Comparison of ENCODE assay signal across 2 cellular contexts in the genomic region with DNA sequence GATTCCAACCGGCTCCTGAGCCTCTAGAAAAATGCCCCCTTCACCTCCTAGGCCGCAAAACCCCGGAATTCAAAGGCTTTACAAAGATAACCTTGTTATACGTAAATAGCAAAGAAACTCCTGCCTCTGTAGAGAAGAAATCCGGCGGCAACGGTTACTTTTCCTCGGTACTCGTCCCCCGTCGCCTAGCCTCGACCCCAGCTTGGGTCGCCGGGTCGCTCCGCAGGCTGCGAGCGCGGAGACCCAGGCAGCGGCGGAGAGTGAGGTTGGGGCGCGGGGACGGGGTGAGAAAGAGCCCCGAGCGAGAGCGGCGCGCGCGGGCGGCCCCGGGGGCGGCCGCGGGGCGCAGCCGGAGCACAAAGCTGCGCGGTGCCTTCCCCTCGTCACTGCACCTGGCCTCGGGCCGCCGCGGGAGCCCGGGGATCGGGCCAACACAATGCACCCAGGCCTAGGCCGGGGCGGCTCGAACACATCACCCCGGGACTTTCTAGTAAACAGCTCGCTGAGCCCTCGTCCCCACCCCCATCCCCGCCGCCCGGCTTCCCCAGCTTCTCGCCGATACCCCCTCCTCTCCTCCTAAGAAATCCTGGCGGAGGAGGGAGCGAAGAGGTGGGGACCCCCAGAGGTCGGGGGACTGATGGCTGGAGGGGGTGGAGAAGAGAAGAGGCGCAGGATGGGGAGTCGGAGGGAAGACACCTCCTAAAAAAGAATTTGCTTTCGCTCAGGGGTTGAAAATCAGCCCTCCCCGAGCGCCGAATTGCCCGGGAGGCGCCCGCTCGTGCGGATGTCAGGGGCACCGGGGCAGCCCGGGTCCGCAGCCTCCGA.
TF ChIP-seq lines count a peak whose summit lies in the region.

No MANE protein-coding gene starts in this region.

TF ChIP-seq in IMR-90, 13 proteins besides CTCF, POLR2A, EP300 and RAD21:
- TF ChIP-seq RCOR1 (IDR thresholded peaks at IDR 0.05; ENCODE audit: insufficient replicate concordance, low read length) (no peak), CHD1 (IDR thresholded peaks at IDR 0.05; ENCODE audit: low read depth, low read length) (no peak), ELK1 (IDR thresholded peaks at IDR 0.05; ENCODE audit: borderline replicate concordance, low read depth, low read length) (no peak), RFX5 (IDR thresholded peaks at IDR 0.05; ENCODE audit: low read depth, low read length) (no peak), FOS (IDR thresholded peaks at IDR 0.05; ENCODE audit: low read depth, low read length) (no peak), USF2 (IDR thresholded peaks at IDR 0.05; ENCODE audit: low read depth, low read length) (no peak), BHLHE40 (IDR thresholded peaks at IDR 0.05; ENCODE audit: low read depth, low read length) (no peak)

TF ChIP-seq in HepG2, 621 proteins besides CTCF, POLR2A, EP300 and RAD21:
- TF ChIP-seq KDM2A (CRISPR knock-in tag; IDR thresholded peaks at IDR 0.05; ENCODE audit: borderline replicate concordance, low read depth) (no peak), TFE3 (CRISPR knock-in tag; IDR thresholded peaks at IDR 0.05) (no peak), ZSCAN30 (CRISPR knock-in tag; IDR thresholded peaks at IDR 0.05) (no peak), FOXJ3 (CRISPR knock-in tag; IDR thresholded peaks at IDR 0.05; ENCODE audit: borderline replicate concordance) (no peak), ZNF563 (CRISPR knock-in tag; IDR thresholded peaks at IDR 0.05) (no peak), HBP1 (CRISPR knock-in tag; IDR thresholded peaks at IDR 0.05; ENCODE audit: low read depth) (no peak), ZNF619 (CRISPR knock-in tag; IDR thresholded peaks at IDR 0.05) (no peak)
- TF ChIP-seq, protein P1, sequence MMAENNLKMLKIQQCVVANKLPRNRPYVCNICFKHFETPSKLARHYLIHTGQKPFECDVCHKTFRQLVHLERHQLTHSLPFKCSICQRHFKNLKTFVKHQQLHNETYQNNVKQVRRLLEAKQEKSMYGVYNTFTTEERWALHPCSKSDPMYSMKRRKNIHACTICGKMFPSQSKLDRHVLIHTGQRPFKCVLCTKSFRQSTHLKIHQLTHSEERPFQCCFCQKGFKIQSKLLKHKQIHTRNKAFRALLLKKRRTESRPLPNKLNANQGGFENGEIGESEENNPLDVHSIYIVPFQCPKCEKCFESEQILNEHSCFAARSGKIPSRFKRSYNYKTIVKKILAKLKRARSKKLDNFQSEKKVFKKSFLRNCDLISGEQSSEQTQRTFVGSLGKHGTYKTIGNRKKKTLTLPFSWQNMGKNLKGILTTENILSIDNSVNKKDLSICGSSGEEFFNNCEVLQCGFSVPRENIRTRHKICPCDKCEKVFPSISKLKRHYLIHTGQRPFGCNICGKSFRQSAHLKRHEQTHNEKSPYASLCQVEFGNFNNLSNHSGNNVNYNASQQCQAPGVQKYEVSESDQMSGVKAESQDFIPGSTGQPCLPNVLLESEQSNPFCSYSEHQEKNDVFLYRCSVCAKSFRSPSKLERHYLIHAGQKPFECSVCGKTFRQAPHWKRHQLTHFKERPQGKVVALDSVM (CRISPR knock-in tag; IDR thresholded peaks at IDR 0.05) = no peak
